ENCODE assay signal across 3 cellular contexts in genomic region chr11:63831326-63831725, GRCh38.
TF ChIP-seq lines count a peak whose summit lies in the region.

No MANE protein-coding gene starts in this region.

TF ChIP-seq in GM23338, 12 proteins besides CTCF, POLR2A, EP300 and RAD21:
- no peak for TF ChIP-seq POLR2AphosphoS5 (IDR thresholded peaks at IDR 0.05; ENCODE audit: low read depth)
- no peak for TF ChIP-seq EZH2phosphoT487 (IDR thresholded peaks at IDR 0.05; ENCODE audit: unreplicated experiment)

TF ChIP-seq in WTC11, 78 proteins besides CTCF, POLR2A, EP300 and RAD21:
- TF ChIP-seq ZNF416 (CRISPR knock-in tag; IDR thresholded peaks at IDR 0.05) (no peak), IRF1 (CRISPR knock-in tag; IDR thresholded peaks at IDR 0.05) (no peak), ZNF219 (CRISPR knock-in tag; IDR thresholded peaks at IDR 0.05; ENCODE audit: borderline replicate concordance) (no peak), USF1 (CRISPR knock-in tag; IDR thresholded peaks at IDR 0.05) (peak; percentile 69; the same call in 1 of the 2 replicates), USF2 (CRISPR knock-in tag; IDR thresholded peaks at IDR 0.05) (peak; percentile 78), SMAD4 (CRISPR knock-in tag; IDR thresholded peaks at IDR 0.05) (no peak)

TF ChIP-seq in H1, 55 proteins besides CTCF, POLR2A, EP300 and RAD21:
- TF ChIP-seq SRF (IDR thresholded peaks at IDR 0.05; ENCODE audit: low read depth, low read length) (no peak), MAX (IDR thresholded peaks at IDR 0.05) (0 out of 2 replicates have a peak, but pooled peaks have one; percentile 9), TEAD4 (IDR thresholded peaks at IDR 0.05; ENCODE audit: low read depth, low read length) (0 out of 2 replicates have a peak, but pooled peaks have one; percentile 19), USF2 (IDR thresholded peaks at IDR 0.05; ENCODE audit: low read length) (peak; percentile 33; the same call in 1 of the 2 replicates)
